23 cellular contexts compared by ENCODE assay signal in the genomic region with DNA sequence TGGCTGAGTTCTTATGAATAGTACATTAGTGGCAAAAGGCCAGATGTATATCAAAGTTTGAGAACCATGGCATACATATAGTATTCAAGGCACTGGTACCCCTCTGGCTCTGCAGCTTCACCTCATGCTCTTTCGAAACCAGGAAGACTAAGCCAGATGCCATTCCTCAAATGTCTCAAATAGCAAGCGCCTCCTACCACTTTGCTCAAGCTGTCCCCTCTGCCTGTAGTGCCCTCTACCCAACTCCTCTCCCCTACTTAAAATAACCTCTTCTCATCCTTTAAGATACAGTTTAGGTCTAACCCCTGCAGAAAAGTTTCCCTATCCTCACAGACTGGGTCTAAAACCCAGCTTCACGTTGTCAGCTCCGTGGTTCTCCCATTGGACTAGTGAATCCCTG.
DNase-seq lines count a peak whose midpoint lies in the region; ATAC-seq and TF ChIP-seq lines count a peak whose summit lies in the region.
"Had no signal": no experiment of that assay in that cellular context is flagged by ENCODE, and none has a peak within 500 bp of the region (broad histone marks: within the 10 kb centered on the region; RNA-seq: fewer than 3 reads in every experiment).

No MANE protein-coding gene starts in this region.

- no peak overlapping the region for H2AFZ ChIP-seq in mesenchymal stem cell (ENCODE audit: low read depth, low read length)

- no peaks in the 10 kb centered on the region for H3K79me1 ChIP-seq in mesenchymal stem cell (replicated peaks; ENCODE audit: low read length, poor library complexity, severe bottlenecking)

- peak overlapping the region in 1 of 2 experiments; percentile 23 for H2BK12ac ChIP-seq in mesenchymal stem cell (ENCODE audit: low read length in 2 of 2)

- H2AK5ac ChIP-seq in mesenchymal stem cell (ENCODE audit: low read length, severe bottlenecking): peak overlapping the region; percentile 65

- no peak overlapping the region for H3K4me3 ChIP-seq in cardiac muscle cell
- H3K4me3 ChIP-seq in cardiac fibroblast (replicated peaks in 1 of 2; ENCODE audit: low read depth in 2 of 2, low read length in 2 of 2): no peak overlapping the region
- no peak overlapping the region for H3K4me3 ChIP-seq in mesenchymal stem cell (ENCODE audit: insufficient read depth in 1 of 2, low read depth in 1 of 2, low read length in 2 of 2)
- H3K4me3 ChIP-seq: BLaER1 treated with 17β-estradiol and CSF1 and Interleukin-3, amounts not matched to agents 10 nM and 100 nM had no signal

- H3K18ac ChIP-seq in mesenchymal stem cell (ENCODE audit: low read depth in 1 of 2, low read length in 2 of 2): no peak overlapping the region

- H3K27ac ChIP-seq in cardiac muscle cell (no peak overlapping the region), mesenchymal stem cell (ENCODE audit: low read length, poor library complexity, severe bottlenecking) (no peak overlapping the region)
- H3K27ac ChIP-seq: BLaER1 treated with 17β-estradiol and CSF1 and Interleukin-3, amounts not matched to agents 10 nM and 100 nM; KMS-11; RWPE1 had no signal

- CTCF ChIA-PET in activated CD4-positive, alpha-beta memory T cell treated with anti-CD3 and anti-CD28 coated beads, Interleukin-2, amount 10 ng/mL, durations not matched to agents 7 days and 5 days (lab: Charles Lee): no interaction called here

- no peak overlapping the region for H3K4ac ChIP-seq in mesenchymal stem cell (ENCODE audit: low read depth in 1 of 2, low read length in 2 of 2)

- no peak overlapping the region for H3K23ac ChIP-seq in mesenchymal stem cell (ENCODE audit: low read length in 2 of 2)

- no peaks in the 10 kb centered on the region for H3K4me1 Mint-ChIP-seq in endothelial cell (ENCODE audit: unreplicated experiment)
- no peaks in the 10 kb centered on the region for H3K4me1 Mint-ChIP-seq in activated CD4-positive, alpha-beta memory T cell treated with anti-CD3 and anti-CD28 coated beads, Interleukin-2, amount 10 ng/mL, durations not matched to agents 7 days and 5 days
- H3K4me1 Mint-ChIP-seq: CD4-positive, alpha-beta memory T cell had no signal

- no peak overlapping the region for H2BK120ac ChIP-seq in mesenchymal stem cell (ENCODE audit: low read depth, low read length)

- WGBS in mesenchymal stem cell: 87% methylated on average over 4 of the region's 4 CpGs

- no peak overlapping the region for H4K91ac ChIP-seq in mesenchymal stem cell (ENCODE audit: low read length)

- H2BK5ac ChIP-seq in mesenchymal stem cell (ENCODE audit: low read depth, low read length, poor library complexity, severe bottlenecking): no peak overlapping the region

- H3K27me3 ChIP-seq in cardiac muscle cell: no peaks in the 10 kb centered on the region
- H3K27me3 ChIP-seq in mesenchymal stem cell (ENCODE audit: control insufficient read depth in 1 of 2, insufficient read depth in 1 of 2, low read length in 2 of 2): no peaks in the 10 kb centered on the region
- H3K27me3 ChIP-seq: BLaER1 treated with 17β-estradiol and CSF1 and Interleukin-3, amounts not matched to agents 10 nM and 100 nM had no signal

- no peak overlapping the region for H3K14ac ChIP-seq in mesenchymal stem cell (ENCODE audit: low read length in 2 of 2)

- ATAC-seq in Right ventricle myocardium inferior (no peak), GM21381 (IDR thresholded peaks at IDR 0.05; ENCODE audit: unreplicated experiment) (no peak)
- ATAC-seq: SK-N-SH treated with all-trans-retinoic acid at 6 μM for 48 hours had no signal

- no peaks in the 10 kb centered on the region for H3K36me3 Mint-ChIP-seq in endothelial cell (ENCODE audit: low read depth, unreplicated experiment)
- no peaks in the 10 kb centered on the region for H3K36me3 Mint-ChIP-seq in activated CD4-positive, alpha-beta memory T cell treated with anti-CD3 and anti-CD28 coated beads, Interleukin-2, amount 10 ng/mL, durations not matched to agents 7 days and 5 days (ENCODE audit: low read depth)
- H3K36me3 Mint-ChIP-seq: CD4-positive, alpha-beta memory T cell had no signal

- no peaks in the 10 kb centered on the region for H3K4me1 ChIP-seq in cardiac muscle cell (ENCODE audit: low read depth)
- no peaks in the 10 kb centered on the region for H3K4me1 ChIP-seq in mesenchymal stem cell (ENCODE audit: control insufficient read depth, insufficient read depth, low read depth, low read length)
- H3K4me1 ChIP-seq: BLaER1 treated with 17β-estradiol and CSF1 and Interleukin-3, amounts not matched to agents 10 nM and 100 nM; Caco-2 had no signal

- TF ChIP-seq CTCF in cardiac muscle cell (IDR thresholded peaks at IDR 0.05; ENCODE audit: low read depth, low read length) (no peak), cardiac fibroblast (IDR thresholded peaks at IDR 0.05; ENCODE audit: low read depth, low read length) (no peak), endothelial cell (IDR thresholded peaks at IDR 0.05; ENCODE audit: unreplicated experiment) (no peak)

- peak; percentile 15 to 25 for DNase-seq in cardiac muscle cell (ENCODE audit: low read depth in 1 of 2, low spot score in 1 of 2)
- no peak for DNase-seq in Right ventricle myocardium inferior (ENCODE audit: missing footprints)
- peak; percentile 32 to 39 for DNase-seq in cardiac fibroblast (ENCODE audit: low read depth in 2 of 2)
- DNase-seq in mesenchymal stem cell: no peak
- DNase-seq in endothelial cell (ENCODE audit: low spot score): no peak
- no peak for DNase-seq in activated CD4-positive, alpha-beta memory T cell treated with anti-CD3 and anti-CD28 coated beads, Interleukin-2, amount 10 ng/mL, durations not matched to agents 7 days and 5 days
- DNase-seq in posterior cingulate gyrus: no peak
- DNase-seq: 8988T; Caco-2; CD4-positive, alpha-beta memory T cell; DMS 273 treated with DMSO at 0.1 percent for 48 hours; DND-41; IMR-90; NCI-H1105; NCI-H2029 treated with DMSO at 0.1 percent for 48 hours; NCI-H2171 treated with DMSO at 0.1 percent for 48 hours; NCI-H510A; SIG-M5 had no signal

- H3K36me3 ChIP-seq in cardiac muscle cell: no peaks in the 10 kb centered on the region
- no peaks in the 10 kb centered on the region for H3K36me3 ChIP-seq in mesenchymal stem cell (ENCODE audit: control insufficient read depth in 1 of 2, insufficient read depth in 2 of 2, low read depth in 1 of 2, low read length in 2 of 2)
- H3K36me3 ChIP-seq: BLaER1 treated with 17β-estradiol and CSF1 and Interleukin-3, amounts not matched to agents 10 nM and 100 nM had no signal

- no peaks in the 10 kb centered on the region for H3K9me3 Mint-ChIP-seq in endothelial cell (ENCODE audit: unreplicated experiment)
- no peaks in the 10 kb centered on the region for H3K9me3 Mint-ChIP-seq in activated CD4-positive, alpha-beta memory T cell treated with anti-CD3 and anti-CD28 coated beads, Interleukin-2, amount 10 ng/mL, durations not matched to agents 7 days and 5 days

- no peak overlapping the region for H4K8ac ChIP-seq in mesenchymal stem cell (ENCODE audit: low read length)

- no peaks in the 10 kb centered on the region for H3K27me3 Mint-ChIP-seq in endothelial cell (ENCODE audit: unreplicated experiment)
- peaks cover 3% of the 10 kb centered on the region for H3K27me3 Mint-ChIP-seq in activated CD4-positive, alpha-beta memory T cell treated with anti-CD3 and anti-CD28 coated beads, Interleukin-2, amount 10 ng/mL, durations not matched to agents 7 days and 5 days

- H3K4me3 Mint-ChIP-seq in endothelial cell (ENCODE audit: unreplicated experiment): no peak overlapping the region
- no peak overlapping the region for H3K4me3 Mint-ChIP-seq in activated CD4-positive, alpha-beta memory T cell treated with anti-CD3 and anti-CD28 coated beads, Interleukin-2, amount 10 ng/mL, durations not matched to agents 7 days and 5 days
- H3K4me3 Mint-ChIP-seq: CD4-positive, alpha-beta memory T cell had no signal

- H3K9me3 ChIP-seq in cardiac muscle cell (ENCODE audit: low read depth) (no peaks in the 10 kb centered on the region), mesenchymal stem cell (ENCODE audit: control insufficient read depth, low read length) (no peaks in the 10 kb centered on the region)
- H3K9me3 ChIP-seq: Caco-2 had no signal

- no peak overlapping the region for H2BK15ac ChIP-seq in mesenchymal stem cell (ENCODE audit: low read depth, poor library complexity, severe bottlenecking)

- intact Hi-C loops in Right ventricle myocardium inferior (cut with DNase I): no loop called here
- intact Hi-C loops in posterior cingulate gyrus (cut with DNase I): no loop called here

- POLR2A ChIA-PET in activated CD4-positive, alpha-beta memory T cell treated with anti-CD3 and anti-CD28 coated beads, Interleukin-2, amount 10 ng/mL, durations not matched to agents 7 days and 5 days (lab: Charles Lee): no interaction called here

- H3K4me2 ChIP-seq in mesenchymal stem cell (ENCODE audit: low read length, poor library complexity, severe bottlenecking): no peak overlapping the region
- H3K4me2 ChIP-seq: BLaER1 treated with 17β-estradiol and CSF1 and Interleukin-3, amounts not matched to agents 10 nM and 100 nM; KMS-11 had no signal

- no peak overlapping the region for H3K27ac Mint-ChIP-seq in endothelial cell (ENCODE audit: unreplicated experiment)
- H3K27ac Mint-ChIP-seq in activated CD4-positive, alpha-beta memory T cell treated with anti-CD3 and anti-CD28 coated beads, Interleukin-2, amount 10 ng/mL, durations not matched to agents 7 days and 5 days: no peak overlapping the region
- H3K27ac Mint-ChIP-seq: CD4-positive, alpha-beta memory T cell had no signal

- no peak overlapping the region for H3K9ac ChIP-seq in mesenchymal stem cell (ENCODE audit: low read length)
- H3K9ac ChIP-seq: BLaER1 treated with 17β-estradiol and CSF1 and Interleukin-3, amounts not matched to agents 10 nM and 100 nM; KMS-11 had no signal

Comparison
In these comparisons a context has a peak if more than half of its experiments do, and no peak if none do; other contexts are left out.
1. DNase-seq: peak in cardiac muscle cell (2 of 2) and cardiac fibroblast (2 of 2); none in Right ventricle myocardium inferior (single experiment), mesenchymal stem cell (single experiment), endothelial cell (single experiment), activated CD4-positive, alpha-beta memory T cell treated with anti-CD3 and anti-CD28 coated beads, Interleukin-2, amount 10 ng/mL, durations not matched to agents 7 days and 5 days (single experiment) and posterior cingulate gyrus (0 of 10).